ENCODE assay signal across 12 cellular contexts in the genomic region with DNA sequence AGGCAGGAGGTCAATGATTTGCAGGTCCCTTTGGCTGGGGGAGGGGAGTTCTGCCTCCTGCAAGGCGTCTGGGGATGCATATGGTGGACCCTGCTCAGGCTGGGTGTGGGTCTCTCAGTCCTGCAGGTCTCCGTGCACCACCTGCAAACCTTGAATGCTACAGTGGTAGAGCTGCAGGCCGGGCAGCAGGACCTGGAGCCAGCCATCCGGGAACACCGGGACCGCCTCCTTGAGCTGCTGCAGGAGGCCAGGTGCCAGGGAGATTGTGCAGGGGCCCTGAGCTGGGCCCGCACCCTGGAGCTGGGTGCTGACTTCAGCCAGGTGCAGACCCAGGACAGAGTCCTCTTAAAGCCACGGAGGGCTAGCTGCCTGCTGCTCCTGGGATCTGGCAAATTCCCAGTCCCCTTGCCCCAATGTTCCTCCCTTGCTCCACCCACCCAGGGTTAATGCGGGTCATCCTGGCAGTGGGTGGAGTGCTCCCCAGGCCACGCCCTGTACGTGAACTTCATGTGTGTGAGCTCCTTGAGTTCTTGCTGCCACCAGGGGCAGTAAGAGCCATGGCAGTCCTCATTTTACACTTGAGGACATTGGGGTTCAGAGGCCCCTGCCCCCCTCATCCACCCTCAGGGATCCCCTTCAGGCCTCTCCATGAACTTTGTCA. TPM values are rescaled to one million over a fixed set of nuclear protein-coding genes. Genes with fewer than 3 reads are reported as not detected.
A peak's percentile ranks its signal among the peaks of the same experiment; 100 is the strongest.
DNase-seq lines count a peak whose midpoint lies in the region; TF ChIP-seq lines count a peak whose summit lies in the region.
"Had no signal": no experiment of that assay in that cellular context is flagged by ENCODE, and none has a peak within 500 bp of the region (broad histone marks: within the 10 kb centered on the region; RNA-seq: fewer than 3 reads in every experiment).

No MANE protein-coding gene starts in this region.

- peak; percentile 5 for DNase-seq in EH (ENCODE audit: low read depth)
- DNase-seq in Karpas-422 = peak; percentile 69
- peak in 1 of 2 donors; percentile 3 for DNase-seq in cardiac fibroblast (ENCODE audit: low read depth in 2 of 2)
- DNase-seq in NCI-H748 treated with DMSO at 0.1 percent for 48 hours (lab: John Stamatoyannopoulos, UW) = no peak
- DNase-seq in stimulated activated CD4-positive, alpha-beta T cell treated with anti-CD3 and anti-CD28 coated beads, Interleukin-4, amount 100 ng/mL, for 4 hours = no peak
- no peak for DNase-seq in GM10248 (ENCODE audit: extremely low spot score)
- no peak for DNase-seq in NCI-H748 (lab: John Stamatoyannopoulos, UW; ENCODE audit: unreplicated experiment)
- DNase-seq: hypothalamus, NCI-H524 treated with DMSO at 0.1 percent for 48 hours had no signal

- no peak overlapping the region for H2AFZ ChIP-seq in Karpas-422 (ENCODE audit: low read length)

- no peaks in the 10 kb centered on the region for H3K9me3 ChIP-seq in Karpas-422 (ENCODE audit: low read length)
- H3K9me3 ChIP-seq in mucosa of rectum (ENCODE audit: control insufficient read depth in 2 of 2, low read length in 2 of 2) = no peaks in the 10 kb centered on the region

- H3K27me3 ChIP-seq in Karpas-422 (ENCODE audit: low read length) = no peaks in the 10 kb centered on the region
- H3K27me3 ChIP-seq in mucosa of rectum (ENCODE audit: control insufficient read depth in 2 of 2, insufficient read depth in 2 of 2, low read length in 2 of 2) = no peaks in the 10 kb centered on the region

- POLR2A ChIA-PET in GM10248 (lab: Yijun Ruan, JAX) = no interaction called here

- H3K27ac ChIP-seq in Karpas-422 (ENCODE audit: low read length) (no peak overlapping the region), mucosa of rectum (ENCODE audit: low read depth in 2 of 2, low read length in 2 of 2) (peak overlapping the region; percentile 48 to 52)

- no peak overlapping the region for H3K4me2 ChIP-seq in Karpas-422 (ENCODE audit: low read depth, low read length, poor library complexity, severe bottlenecking)

- H3K4me1 ChIP-seq in Karpas-422 (ENCODE audit: low read length) (no peaks in the 10 kb centered on the region), mucosa of rectum (ENCODE audit: control insufficient read depth in 2 of 2, insufficient read depth in 2 of 2, low read length in 2 of 2) (peaks cover 27 to 47% of the 10 kb centered on the region in 2 donors)

- H3K79me2 ChIP-seq in Karpas-422 (ENCODE audit: low read length) = no peaks in the 10 kb centered on the region

- CTCF ChIA-PET in GM10248 (lab: Yijun Ruan, JAX) = interaction anchor here (1.0 to 1.2 kb wide), 2 partner anchors 14 to 291 kb away, joined by 3 to 4 read pairs; no protein-coding TSS in a partner anchor

- TF ChIP-seq CTCF in cardiac fibroblast (IDR thresholded peaks at IDR 0.05; ENCODE audit: low read depth, low read length) (peak; percentile 2), GM10248 (IDR thresholded peaks at IDR 0.05; ENCODE audit: control extremely low read depth, extremely low read depth, low read depth, missing control alignments) (no peak)

- no peaks in the 10 kb centered on the region for H3K36me3 ChIP-seq in Karpas-422 (ENCODE audit: insufficient read depth, low read length)
- H3K36me3 ChIP-seq in mucosa of rectum (ENCODE audit: control insufficient read depth in 2 of 2, insufficient read depth in 2 of 2, low read length in 2 of 2) = peaks cover 5 to 6% of the 10 kb centered on the region in 2 donors

- no peaks in the 10 kb centered on the region for H4K20me1 ChIP-seq in Karpas-422 (ENCODE audit: insufficient read depth, low read depth, low read length)

- H3K9ac ChIP-seq in Karpas-422 (ENCODE audit: low read length) = no peak overlapping the region
- no peak overlapping the region for H3K9ac ChIP-seq in mucosa of rectum (ENCODE audit: low read depth in 1 of 2, low read length in 2 of 2)

- H3K9me2 ChIP-seq in Karpas-422 (replicated peaks; ENCODE audit: insufficient read depth, low read length) = no peaks in the 10 kb centered on the region

- H3K4me3 ChIP-seq in Karpas-422 (ENCODE audit: low read length) (no peak overlapping the region), cardiac fibroblast (replicated peaks in 1 of 2; ENCODE audit: low read depth in 2 of 2, low read length in 2 of 2) (no peak overlapping the region), mucosa of rectum (ENCODE audit: low read length in 2 of 2) (peak overlapping the region; percentile 20 to 37)

RNA-seq across cellular contexts. Expression of a gene that starts 3.1 kb away (rescaled TPM):
- total RNA-seq in Karpas-422 (2014; rRNA removed; shearing (Covaris generic); ENCODE audit: low replicate concordance) = 0.07 and 0.72 TPM in 2 replicates
- total RNA-seq: HT1080 had no signal

RNA-seq across cellular contexts. Expression of a gene that starts 19.8 kb away (rescaled TPM):
- total RNA-seq in Karpas-422 (2014; rRNA removed; shearing (Covaris generic); ENCODE audit: low replicate concordance) = 0.18 TPM in 1 of 2 replicates, not detected in the other
- total RNA-seq: activated T-helper 17 cell treated with anti-CD3 and anti-CD28 coated beads, Interleukin-2, amount 50 U/mL, for 72 hours had no signal

Comparison
In these comparisons a context has a peak if more than half of its experiments do, and no peak if none do; other contexts are left out.
1. DNase-seq: peak in EH (single experiment) and Karpas-422 (single experiment); none in NCI-H748 treated with DMSO at 0.1 percent for 48 hours (single experiment), stimulated activated CD4-positive, alpha-beta T cell treated with anti-CD3 and anti-CD28 coated beads, Interleukin-4, amount 100 ng/mL, for 4 hours (0 of 2), GM10248 (single experiment) and NCI-H748 (single experiment).
2. H3K4me3 ChIP-seq: peak in mucosa of rectum (2 of 2); none in Karpas-422 (single experiment) and cardiac fibroblast (0 of 2).